Comparison of ENCODE assay signal across 8 cellular contexts in the genomic region with DNA sequence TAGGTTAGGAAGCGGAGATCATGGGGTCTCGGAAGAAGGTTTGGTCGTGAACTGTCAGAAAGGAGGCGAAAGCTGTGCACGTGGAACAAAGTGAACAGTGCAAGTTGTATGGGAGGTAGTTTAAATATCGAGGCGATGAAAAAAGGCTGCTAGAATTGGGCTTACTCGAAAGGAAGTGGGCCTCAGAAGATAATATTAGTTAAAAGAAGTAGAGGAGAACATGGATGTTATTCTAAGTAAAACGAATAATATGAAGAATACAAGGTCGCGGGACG. TPM values are rescaled to one million over a fixed set of nuclear protein-coding genes. Genes with fewer than 3 reads are reported as not detected.
A peak's percentile ranks its signal among the peaks of the same experiment; 100 is the strongest.
DNase-seq lines count a peak whose midpoint lies in the region; ATAC-seq and TF ChIP-seq lines count a peak whose summit lies in the region.

No MANE protein-coding gene starts in this region.

- H3K9me3 Mint-ChIP-seq in CD14-positive monocyte, result peaks cover 0 to 2% (median 0%) of the 10 kb centered on the region in 7 donors

- peak; percentile 3 for ATAC-seq in HG03135 (IDR thresholded peaks at IDR 0.05; ENCODE audit: unreplicated experiment)
- ATAC-seq in GM21737 (IDR thresholded peaks at IDR 0.05; ENCODE audit: unreplicated experiment), result no peak
- ATAC-seq in HG03460 (IDR thresholded peaks at IDR 0.05; ENCODE audit: unreplicated experiment), result no peak

- peak overlapping the region; percentile 94 for H3K4me3 ChIP-seq in brain microvascular endothelial cell (ENCODE audit: low read depth, low read length)
- H3K4me3 ChIP-seq in mononuclear cell (ENCODE audit: low read length), result peak overlapping the region; percentile 83

- H3K4me1 ChIP-seq in mononuclear cell (ENCODE audit: insufficient read depth, low read length), result peaks cover 34% of the 10 kb centered on the region

- TF ChIP-seq CTCF in CD14-positive monocyte (IDR thresholded peaks at IDR 0.05) (no peak), brain microvascular endothelial cell (IDR thresholded peaks at IDR 0.05; ENCODE audit: low read depth, low read length, missing control alignments) (no peak)

- H3K27me3 ChIP-seq in brain microvascular endothelial cell (replicated peaks) (no peaks in the 10 kb centered on the region), mononuclear cell (ENCODE audit: insufficient read depth, low read length) (no peaks in the 10 kb centered on the region)

- H3K27me3 Mint-ChIP-seq in CD14-positive monocyte (ENCODE audit: low read depth in 3 of 3), result no peaks in the 10 kb centered on the region

- H3K36me3 Mint-ChIP-seq in CD14-positive monocyte, result peaks cover 12 to 14% of the 10 kb centered on the region in 2 donors

- in situ Hi-C loops in brain microvascular endothelial cell (cut with HindIII; ENCODE audit: low pct_ligation_motif_present, low sequenced_read_pairs), result no loop called here

- peak overlapping the region; percentile 94 to 96 for H3K4me3 Mint-ChIP-seq in CD14-positive monocyte

- peak overlapping the region; percentile 2 for H3K27ac ChIP-seq in brain microvascular endothelial cell

- DNase-seq in CD14-positive monocyte (ENCODE audit: low spot score) (no peak), brain microvascular endothelial cell (no peak), putamen (ENCODE audit: low spot score) (no peak), SW 1271 (lab: John Stamatoyannopoulos, UW) (no peak)

- H3K36me3 ChIP-seq in brain microvascular endothelial cell (replicated peaks), result peaks cover 4% of the 10 kb centered on the region

- intact Hi-C loops in CD14-positive monocyte (cut with micrococcal nuclease), result no loop called here

- H3K9me3 ChIP-seq in mononuclear cell (ENCODE audit: low read depth, low read length), result no peaks in the 10 kb centered on the region

- H3K4me1 Mint-ChIP-seq in CD14-positive monocyte, result peaks cover 53% of the 10 kb centered on the region

- H3K27ac Mint-ChIP-seq in CD14-positive monocyte, result peak overlapping the region; percentile 36 to 99 (median 98)

RNA-seq across cellular contexts. Expression of a gene that starts 0.6 kb away (rescaled TPM):
- 10 to 100 TPM in 1 of 2 donors, 1 to 10 TPM in 1; 8.0 to 13.0 TPM for polyA plus RNA-seq in CD14-positive monocyte
- total RNA-seq in mononuclear cell, result 4.5 TPM

RNA-seq across cellular contexts. Expression of a gene that starts 0.7 kb away (rescaled TPM):
- 10 to 100 TPM; 21.1 to 28.7 TPM for polyA plus RNA-seq in CD14-positive monocyte
- total RNA-seq in mononuclear cell, result 27.8 TPM
